30 cellular contexts compared by ENCODE assay signal in genomic region chr7:96217147-96217546, GRCh38.
"Had no signal": no experiment of that assay in that cellular context is flagged by ENCODE, and none has a peak within 500 bp of the region (broad histone marks: within the 10 kb centered on the region; RNA-seq: fewer than 3 reads in every experiment).

No MANE protein-coding gene starts in this region.

- H3K27me3 ChIP-seq: esophagus squamous epithelium, neutrophil, pancreas, suprapubic skin, transverse colon, upper lobe of right lung, vagina had no signal

- H3K4me3 Mint-ChIP-seq: effector memory CD8-positive, alpha-beta T cell; immature natural killer cell; mesothelial cell of epicardium; naive B cell; natural killer cell treated with Interleukin-12 subunit alpha and Interleukin-12 subunit beta and Interleukin-15 and Interleukin-18, amount 100 ng/mL, for 72 hours; neural crest cell; stimulated activated naive CD8-positive, alpha-beta T cell treated with anti-CD3 and anti-CD28 coated beads, Interleukin-15, amount 100 ng/mL, for 72 hours had no signal

- FAIRE-seq: endometrium, frontal cortex, pancreas had no signal

- H3K36me3 Mint-ChIP-seq: naive B cell; natural killer cell treated with Interleukin-12 subunit alpha and Interleukin-12 subunit beta and Interleukin-15 and Interleukin-18, amount 100 ng/mL, for 72 hours had no signal

- H3K4me2 ChIP-seq: smooth muscle cell had no signal

- H3K9me3 Mint-ChIP-seq: effector memory CD8-positive, alpha-beta T cell; immature natural killer cell; natural killer cell treated with Interleukin-12 subunit alpha and Interleukin-12 subunit beta and Interleukin-15 and Interleukin-18, amount 100 ng/mL, for 72 hours; stimulated activated naive CD8-positive, alpha-beta T cell treated with anti-CD3 and anti-CD28 coated beads, Interleukin-15, amount 100 ng/mL, for 72 hours had no signal

- H3K4me1 Mint-ChIP-seq: immature natural killer cell; neural crest cell; stimulated activated naive CD8-positive, alpha-beta T cell treated with anti-CD3 and anti-CD28 coated beads, Interleukin-15, amount 100 ng/mL, for 72 hours had no signal

- H3K36me3 ChIP-seq: esophagus squamous epithelium, neutrophil, pancreas, suprapubic skin, transverse colon, upper lobe of right lung, vagina had no signal

- DNase-seq: cortex of kidney; effector memory CD8-positive, alpha-beta T cell; erythroblast; esophagus squamous epithelium; hypothalamus; immature natural killer cell; islet precursor cell; mesenchymal stem cell; mucosa of descending colon; naive B cell; pancreas; stimulated activated CD4-positive, alpha-beta T cell treated with anti-CD3 and anti-CD28 coated beads, Interleukin-12 subunit alpha, Interleukin-12 subunit beta, amount 100 ng/mL, for 4 hours; stimulated activated CD4-positive, alpha-beta T cell treated with anti-CD3 and anti-CD28 coated beads, Interleukin-1b, Interleukin-23, amount 100 ng/mL, for 48 hours; stimulated activated CD4-positive, alpha-beta T cell treated with anti-CD3 and anti-CD28 coated beads, Interleukin-4, amount 100 ng/mL, for 1 hour; stimulated activated CD8-positive, alpha-beta memory T cell treated with anti-CD3 and anti-CD28 coated beads, Interleukin-4, amount 100 ng/mL, for 48 hours; stimulated activated naive CD4-positive, alpha-beta T cell; stimulated activated naive CD8-positive, alpha-beta T cell treated with anti-CD3 and anti-CD28 coated beads, Interleukin-15, amount 100 ng/mL, for 72 hours; transverse colon; upper lobe of right lung had no signal

- H3K4me3 ChIP-seq: esophagus squamous epithelium, mucosa of descending colon, pancreas, smooth muscle cell, suprapubic skin, transverse colon, upper lobe of right lung, vagina had no signal

- H3K27ac Mint-ChIP-seq: effector memory CD8-positive, alpha-beta T cell; immature natural killer cell; mesothelial cell of epicardium; natural killer cell treated with Interleukin-12 subunit alpha and Interleukin-12 subunit beta and Interleukin-15 and Interleukin-18, amount 100 ng/mL, for 72 hours; progenitor cell of endocrine pancreas had no signal

- H3K4me1 ChIP-seq: pancreas, upper lobe of right lung had no signal

- ATAC-seq: effector memory CD8-positive, alpha-beta T cell; mucosa of descending colon; natural killer cell treated with Interleukin-12 subunit alpha and Interleukin-12 subunit beta and Interleukin-15 and Interleukin-18, amount 100 ng/mL, for 72 hours; pancreas; sciatic nerve; stimulated activated naive CD8-positive, alpha-beta T cell treated with anti-CD3 and anti-CD28 coated beads, Interleukin-15, amount 100 ng/mL, for 72 hours; upper lobe of right lung had no signal

- H3K9me3 ChIP-seq: esophagus squamous epithelium, mucosa of descending colon, neutrophil, pancreas, suprapubic skin, upper lobe of right lung, vagina had no signal

- H3K27me3 Mint-ChIP-seq: effector memory CD8-positive, alpha-beta T cell; naive B cell; natural killer cell treated with Interleukin-12 subunit alpha and Interleukin-12 subunit beta and Interleukin-15 and Interleukin-18, amount 100 ng/mL, for 72 hours; progenitor cell of endocrine pancreas; stimulated activated naive CD8-positive, alpha-beta T cell treated with anti-CD3 and anti-CD28 coated beads, Interleukin-15, amount 100 ng/mL, for 72 hours had no signal

- H3K27ac ChIP-seq: esophagus squamous epithelium, neutrophil, pancreas, suprapubic skin, transverse colon, upper lobe of right lung, vagina had no signal
